9 cellular contexts compared by ENCODE assay signal in the genomic region with DNA sequence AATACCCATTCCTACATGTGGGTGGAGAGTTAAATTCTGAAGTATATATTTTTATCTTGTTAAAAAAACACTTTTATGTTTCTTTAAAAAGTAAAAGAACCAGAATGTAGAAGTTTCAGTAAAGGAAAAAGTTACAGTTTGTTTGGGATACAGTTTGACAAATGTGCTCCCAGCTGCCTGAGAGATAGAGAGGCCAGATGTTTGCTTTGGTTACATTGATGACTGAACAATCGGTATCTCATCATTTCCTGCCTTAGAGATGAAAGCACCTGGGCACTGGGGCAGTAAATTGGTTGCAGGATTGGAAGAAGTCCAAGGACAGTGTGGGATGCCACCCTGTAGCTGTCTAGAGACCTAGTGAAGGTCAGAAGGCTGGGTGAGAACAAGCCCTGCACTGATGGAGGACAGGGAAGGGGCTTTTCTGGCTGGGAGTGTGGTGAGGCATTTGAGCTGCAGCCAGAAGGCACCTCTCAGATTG. TPM values are rescaled to one million over a fixed set of nuclear protein-coding genes. Genes with fewer than 3 reads are reported as not detected.
DNase-seq lines count a peak whose midpoint lies in the region; ATAC-seq and TF ChIP-seq lines count a peak whose summit lies in the region.
"Had no signal": no experiment of that assay in that cellular context is flagged by ENCODE, and none has a peak within 500 bp of the region (broad histone marks: within the 10 kb centered on the region; RNA-seq: fewer than 3 reads in every experiment).

No MANE protein-coding gene starts in this region.

- H3K27ac ChIP-seq in psoas muscle: peak overlapping the region; percentile 34
- H3K27ac ChIP-seq: 22Rv1 had no signal

- H3K9me3 Mint-ChIP-seq in central memory CD8-positive, alpha-beta T cell: no peaks in the 10 kb centered on the region

- no peaks in the 10 kb centered on the region for H3K9me3 ChIP-seq in psoas muscle

- TF ChIP-seq CTCF in psoas muscle (IDR thresholded peaks at IDR 0.05): no peak

- H3K27me3 ChIP-seq in psoas muscle (ENCODE audit: insufficient read depth in 3 of 3, low read length in 2 of 3): no peaks in the 10 kb centered on the region

- H3K27ac Mint-ChIP-seq in central memory CD8-positive, alpha-beta T cell (ENCODE audit: low read depth): peak overlapping the region; percentile 72

- WGBS in psoas muscle, 3 donors: 4 to 22% (median 9%) methylated on average over 1 of the region's 1 CpG

- H3K36me3 Mint-ChIP-seq in central memory CD8-positive, alpha-beta T cell (ENCODE audit: insufficient read depth): peaks cover 42% of the 10 kb centered on the region

- peaks cover 74% of the 10 kb centered on the region for H3K4me1 Mint-ChIP-seq in central memory CD8-positive, alpha-beta T cell

- peak; percentile 61 for ATAC-seq in central memory CD8-positive, alpha-beta T cell (replicated peaks; ENCODE audit: extremely low read depth, poor library complexity, severe bottlenecking)
- ATAC-seq in psoas muscle (peak in 3 of 4 donors; percentile 24 to 39 (median 27)), HG03196 (IDR thresholded peaks at IDR 0.05; ENCODE audit: unreplicated experiment) (no peak), GM18867 (IDR thresholded peaks at IDR 0.05; ENCODE audit: unreplicated experiment) (no peak)

- H3K4me3 Mint-ChIP-seq in central memory CD8-positive, alpha-beta T cell: peak overlapping the region; percentile 34

- H3K4me1 ChIP-seq in psoas muscle: peaks cover 21% of the 10 kb centered on the region

- DNase-seq in DMS 273 (lab: John Stamatoyannopoulos, UW; ENCODE audit: unreplicated experiment) (peak; percentile 15), DMS 273 treated with DMSO at 0.1 percent for 48 hours (lab: John Stamatoyannopoulos, UW) (no peak), NCI-H345 treated with DMSO at 0.1 percent for 48 hours (lab: John Stamatoyannopoulos, UW; ENCODE audit: unreplicated experiment) (peak; percentile 15), psoas muscle (no peak), NCI-H526 treated with DMSO at 0.1 percent for 48 hours (lab: John Stamatoyannopoulos, UW) (no peak)
- DNase-seq in central memory CD8-positive, alpha-beta T cell (ENCODE audit: low spot score in 2 of 2): peak in 1 of 2 donors; percentile 12

- no peak overlapping the region for H3K4me3 ChIP-seq in psoas muscle

- H3K27me3 Mint-ChIP-seq in central memory CD8-positive, alpha-beta T cell: no peaks in the 10 kb centered on the region

- intact Hi-C loops in psoas muscle (cut with DNase I): no loop called here

- H3K36me3 ChIP-seq in psoas muscle (ENCODE audit: insufficient read depth in 1 of 2, low read depth in 1 of 2): peaks cover 5 to 30% of the 10 kb centered on the region in 2 donors

RNA-seq across cellular contexts. Expression of gene MED15, which starts 16.6 kb away (rescaled TPM):
- total RNA-seq in psoas muscle: 10 to 100 TPM; 46.4 to 94.8 (median 73.6) TPM
- 10 to 100 TPM; 33.8 to 61.5 (median 41.5) TPM for polyA plus RNA-seq in psoas muscle

RNA-seq across cellular contexts. Expression of gene KLHL22, which starts 28.4 kb away (rescaled TPM):
- 10 to 100 TPM; 14.6 to 24.3 (median 16.8) TPM for total RNA-seq in psoas muscle
- 10 to 100 TPM in 1 of 3 donors, 1 to 10 TPM in 2; 8.4 to 13.9 (median 9.2) TPM for polyA plus RNA-seq in psoas muscle

Comparison
In these comparisons a context has a peak if more than half of its experiments do, and no peak if none do; other contexts are left out.
1. DNase-seq: peak in DMS 273 (single experiment) and NCI-H345 treated with DMSO at 0.1 percent for 48 hours (single experiment); none in DMS 273 treated with DMSO at 0.1 percent for 48 hours (single experiment), psoas muscle (0 of 2) and NCI-H526 treated with DMSO at 0.1 percent for 48 hours (single experiment).
2. ATAC-seq: peak in central memory CD8-positive, alpha-beta T cell (single experiment) and psoas muscle (3 of 4); none in HG03196 (single experiment) and GM18867 (single experiment).